Comparison of ENCODE assay signal across 24 cellular contexts in the genomic region with DNA sequence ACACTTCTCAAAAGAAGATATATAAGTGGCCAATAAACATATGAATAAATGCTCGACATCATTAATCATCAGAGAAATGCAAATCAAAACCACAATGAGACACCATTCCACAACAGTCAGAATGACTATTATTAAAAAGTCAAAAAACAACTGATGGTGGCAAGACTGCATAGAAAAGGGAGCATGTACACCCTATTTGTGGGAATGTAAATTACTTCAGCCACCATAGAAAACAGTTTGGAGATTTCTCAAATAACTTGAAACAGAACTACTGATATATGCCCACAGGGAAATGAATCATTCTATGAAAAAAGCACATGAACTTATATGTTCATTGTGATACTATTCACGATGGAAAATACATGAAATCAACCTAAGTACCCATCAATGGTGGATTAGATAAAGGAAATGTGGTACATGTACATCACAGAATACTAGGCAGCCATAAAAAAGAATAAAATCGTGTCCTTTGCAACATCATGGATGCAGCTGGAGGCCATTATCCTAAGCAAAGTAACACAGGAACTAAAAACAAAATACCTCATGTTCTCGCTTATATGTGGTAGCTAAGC. TPM values are rescaled to one million over a fixed set of nuclear protein-coding genes. Genes with fewer than 3 reads are reported as not detected.
DNase-seq lines count a peak whose midpoint lies in the region; ATAC-seq and TF ChIP-seq lines count a peak whose summit lies in the region.
"Had no signal": no experiment of that assay in that cellular context is flagged by ENCODE, and none has a peak within 500 bp of the region (broad histone marks: within the 10 kb centered on the region; RNA-seq: fewer than 3 reads in every experiment).

No MANE protein-coding gene starts in this region.

- no peak overlapping the region for H3K27ac ChIP-seq in foreskin keratinocyte
- H3K27ac ChIP-seq: A549; BLaER1 treated with 17β-estradiol and CSF1 and Interleukin-3, amounts not matched to agents 10 nM and 100 nM; GM23248 had no signal

- H3K27me3 Mint-ChIP-seq in activated CD4-positive, alpha-beta T cell treated with anti-CD3 and anti-CD28 coated beads for 36 hours: peaks cover 13% of the 10 kb centered on the region
- H3K27me3 Mint-ChIP-seq in activated CD4-positive, alpha-beta T cell treated with anti-CD3 and anti-CD28 coated beads, Interleukin-2, amount 10 ng/mL, durations not matched to agents 7 days and 5 days: peaks cover 22% of the 10 kb centered on the region

- H3K4me1 ChIP-seq in foreskin keratinocyte: no peaks in the 10 kb centered on the region
- H3K4me1 ChIP-seq: A549; BE2C; BLaER1 treated with 17β-estradiol and CSF1 and Interleukin-3, amounts not matched to agents 10 nM and 100 nM had no signal

- H3K9me3 Mint-ChIP-seq in activated CD4-positive, alpha-beta T cell treated with anti-CD3 and anti-CD28 coated beads for 36 hours (ENCODE audit: low read depth): peaks cover 5% of the 10 kb centered on the region
- H3K9me3 Mint-ChIP-seq in activated CD4-positive, alpha-beta T cell treated with anti-CD3 and anti-CD28 coated beads, Interleukin-2, amount 10 ng/mL, durations not matched to agents 7 days and 5 days: no peaks in the 10 kb centered on the region
- H3K9me3 Mint-ChIP-seq: CD4-positive, alpha-beta T cell; CD8-positive, alpha-beta memory T cell had no signal

- no peaks in the 10 kb centered on the region for H3K36me3 Mint-ChIP-seq in activated CD4-positive, alpha-beta T cell treated with anti-CD3 and anti-CD28 coated beads for 36 hours (ENCODE audit: low read depth)
- no peaks in the 10 kb centered on the region for H3K36me3 Mint-ChIP-seq in activated CD4-positive, alpha-beta T cell treated with anti-CD3 and anti-CD28 coated beads, Interleukin-2, amount 10 ng/mL, durations not matched to agents 7 days and 5 days (ENCODE audit: low read depth)
- H3K36me3 Mint-ChIP-seq: CD14-positive monocyte; CD8-positive, alpha-beta memory T cell had no signal

- intact Hi-C loops in activated CD4-positive, alpha-beta T cell treated with anti-CD3 and anti-CD28 coated beads for 36 hours (cut with DNase I, micrococcal nuclease): no loop called here

- peak; percentile 60 for ATAC-seq in activated CD4-positive, alpha-beta T cell treated with anti-CD3 and anti-CD28 coated beads for 36 hours
- peak; percentile 10 for ATAC-seq in foreskin keratinocyte
- ATAC-seq: A549 had no signal

- POLR2A ChIA-PET in activated CD4-positive, alpha-beta T cell treated with anti-CD3 and anti-CD28 coated beads for 36 hours (lab: Charles Lee): no interaction called here
- POLR2A ChIA-PET in activated CD4-positive, alpha-beta T cell treated with anti-CD3 and anti-CD28 coated beads, Interleukin-2, amount 10 ng/mL, durations not matched to agents 7 days and 5 days (lab: Charles Lee): no interaction called here

- no peak overlapping the region for H3K27ac Mint-ChIP-seq in activated CD4-positive, alpha-beta T cell treated with anti-CD3 and anti-CD28 coated beads for 36 hours
- H3K27ac Mint-ChIP-seq in activated CD4-positive, alpha-beta T cell treated with anti-CD3 and anti-CD28 coated beads, Interleukin-2, amount 10 ng/mL, durations not matched to agents 7 days and 5 days: no peak overlapping the region
- H3K27ac Mint-ChIP-seq: CD14-positive monocyte; CD4-positive, alpha-beta T cell; CD8-positive, alpha-beta memory T cell had no signal

- no peaks in the 10 kb centered on the region for H3K27me3 ChIP-seq in foreskin keratinocyte
- H3K27me3 ChIP-seq: BE2C; BLaER1 treated with 17β-estradiol and CSF1 and Interleukin-3, amounts not matched to agents 10 nM and 100 nM had no signal

- CTCF ChIA-PET in activated CD4-positive, alpha-beta T cell treated with anti-CD3 and anti-CD28 coated beads for 36 hours (lab: Charles Lee): no interaction called here
- CTCF ChIA-PET in activated CD4-positive, alpha-beta T cell treated with anti-CD3 and anti-CD28 coated beads, Interleukin-2, amount 10 ng/mL, durations not matched to agents 7 days and 5 days (lab: Charles Lee): no interaction called here

- no peak overlapping the region for H3K4me3 Mint-ChIP-seq in activated CD4-positive, alpha-beta T cell treated with anti-CD3 and anti-CD28 coated beads for 36 hours
- no peak overlapping the region for H3K4me3 Mint-ChIP-seq in activated CD4-positive, alpha-beta T cell treated with anti-CD3 and anti-CD28 coated beads, Interleukin-2, amount 10 ng/mL, durations not matched to agents 7 days and 5 days
- H3K4me3 Mint-ChIP-seq: CD14-positive monocyte; CD4-positive, alpha-beta T cell; CD8-positive, alpha-beta memory T cell had no signal

- H3K4me1 Mint-ChIP-seq in activated CD4-positive, alpha-beta T cell treated with anti-CD3 and anti-CD28 coated beads for 36 hours: no peaks in the 10 kb centered on the region
- H3K4me1 Mint-ChIP-seq in activated CD4-positive, alpha-beta T cell treated with anti-CD3 and anti-CD28 coated beads, Interleukin-2, amount 10 ng/mL, durations not matched to agents 7 days and 5 days: no peaks in the 10 kb centered on the region
- H3K4me1 Mint-ChIP-seq: CD14-positive monocyte; CD8-positive, alpha-beta memory T cell had no signal

- TF ChIP-seq CTCF in foreskin keratinocyte (conservative IDR thresholded peaks at IDR 0.05): no peak

- DNase-seq in activated CD4-positive, alpha-beta T cell treated with anti-CD3 and anti-CD28 coated beads for 36 hours: no peak
- no peak for DNase-seq in activated CD4-positive, alpha-beta T cell treated with anti-CD3 and anti-CD28 coated beads, Interleukin-2, amount 10 ng/mL, durations not matched to agents 7 days and 5 days
- DNase-seq in ELR (ENCODE audit: low read depth) (peak; percentile 17), M059J (ENCODE audit: low read depth) (peak; percentile 3), foreskin keratinocyte (peak in 1 of 2 donors; percentile 15), inferior parietal cortex (ENCODE audit: extremely low spot score) (no peak), NCI-H524 (lab: John Stamatoyannopoulos, UW) (no peak)
- DNase-seq: 8988T; ACHN; AML-193; BE2C; CD4-positive, alpha-beta T cell; CD8-positive, alpha-beta memory T cell; DMS 273 treated with DMSO at 0.1 percent for 48 hours; DMS79; EL; GF-D8; GM23248; H7; HCEC 1CT had no signal

RNA-seq across cellular contexts. Expression of a gene that starts 42.4 kb away (rescaled TPM):
- total RNA-seq in activated CD4-positive, alpha-beta T cell treated with anti-CD3 and anti-CD28 coated beads for 36 hours: not detected
- not detected for total RNA-seq in activated CD4-positive, alpha-beta T cell treated with anti-CD3 and anti-CD28 coated beads, Interleukin-2, amount 10 ng/mL, durations not matched to agents 7 days and 5 days
- 6.3 and 14.5 TPM in 2 replicates for total RNA-seq in M059J (2014; rRNA removed; shearing (Covaris generic))
- total RNA-seq in foreskin keratinocyte: 0.28 TPM in 1 of 2 replicates, not detected in the other
- 0.18 and 0.22 TPM in 2 replicates for polyA plus RNA-seq in foreskin keratinocyte
- total RNA-seq: CD4-positive, alpha-beta T cell; CD8-positive, alpha-beta memory T cell; G401; H7 had no signal
- polyA plus RNA-seq: CD14-positive monocyte; CD8-positive, alpha-beta memory T cell had no signal

Comparison
In these comparisons a context has a peak if more than half of its experiments do, and no peak if none do; other contexts are left out.
1. DNase-seq: peak in ELR (single experiment) and M059J (single experiment); none in activated CD4-positive, alpha-beta T cell treated with anti-CD3 and anti-CD28 coated beads for 36 hours (single experiment), activated CD4-positive, alpha-beta T cell treated with anti-CD3 and anti-CD28 coated beads, Interleukin-2, amount 10 ng/mL, durations not matched to agents 7 days and 5 days (single experiment), inferior parietal cortex (single experiment) and NCI-H524 (0 of 2).